Comparison of ENCODE assay signal across 8 cellular contexts in genomic region chr13:98447881-98448641, GRCh38.
A peak's percentile ranks its signal among the peaks of the same experiment; 100 is the strongest.
DNase-seq lines count a peak whose midpoint lies in the region; ATAC-seq and TF ChIP-seq lines count a peak whose summit lies in the region.

No MANE protein-coding gene starts in this region.

- H4K20me1 ChIP-seq in neural cell (ENCODE audit: insufficient read depth), result no peaks in the 10 kb centered on the region

- peak overlapping the region; percentile 4 for H3K27ac Mint-ChIP-seq in activated T-cell treated with anti-CD3 and anti-CD28 coated beads, Interleukin-2, amount 50 U/mL, for 24 hours

- no peak overlapping the region for H2AFZ ChIP-seq in neural cell (ENCODE audit: low read depth, low read length)

- TF ChIP-seq EP300 in neural cell (conservative IDR thresholded peaks at IDR 0.05; ENCODE audit: poor library complexity, severe bottlenecking), result no peak

- TF ChIP-seq CTCF in neural cell (IDR thresholded peaks at IDR 0.05; ENCODE audit: poor library complexity, severe bottlenecking), result peak; percentile 57

- no peak overlapping the region for H3K4me2 ChIP-seq in neural cell (ENCODE audit: low read length)

- H3K9ac ChIP-seq in neural cell (ENCODE audit: low read length), result no peak overlapping the region

- peaks cover 2% of the 10 kb centered on the region for H3K79me2 ChIP-seq in neural cell (replicated peaks; ENCODE audit: insufficient read depth, low read length)

- no peaks in the 10 kb centered on the region for H3K36me3 ChIP-seq in neural cell (ENCODE audit: insufficient read depth, low read length)

- no peak for DNase-seq in activated T-cell treated with anti-CD3 and anti-CD28 coated beads, Interleukin-2, amount 50 U/mL, for 24 hours
- no peak for DNase-seq in activated T-cell treated with anti-CD3 and anti-CD28 coated beads, Interleukin-2, amount 50 U/mL, for 4 hours
- DNase-seq in NCI-H82 (lab: John Stamatoyannopoulos, UW) (peak; percentile 91), dermis microvascular lymphatic vessel endothelial cell (ENCODE audit: low read depth in 2 of 2) (peak; percentile 47 to 77)

- H3K9me3 ChIP-seq in neural cell (ENCODE audit: low read length), result no peaks in the 10 kb centered on the region

- H3K27me3 ChIP-seq in neural cell (ENCODE audit: insufficient read depth, low read depth, low read length), result no peaks in the 10 kb centered on the region

- H3K36me3 Mint-ChIP-seq in activated T-cell treated with anti-CD3 and anti-CD28 coated beads, Interleukin-2, amount 50 U/mL, for 24 hours (ENCODE audit: low read depth), result peaks cover 55% of the 10 kb centered on the region
- H3K36me3 Mint-ChIP-seq in activated T-cell treated with anti-CD3 and anti-CD28 coated beads, Interleukin-2, amount 50 U/mL, for 4 hours (ENCODE audit: insufficient read depth), result peaks cover 23% of the 10 kb centered on the region

- H3K27me3 Mint-ChIP-seq in activated T-cell treated with anti-CD3 and anti-CD28 coated beads, Interleukin-2, amount 50 U/mL, for 24 hours, result no peaks in the 10 kb centered on the region
- H3K27me3 Mint-ChIP-seq in activated T-cell treated with anti-CD3 and anti-CD28 coated beads, Interleukin-2, amount 50 U/mL, for 4 hours (ENCODE audit: low read depth), result no peaks in the 10 kb centered on the region

- H3K9me3 Mint-ChIP-seq in activated T-cell treated with anti-CD3 and anti-CD28 coated beads, Interleukin-2, amount 50 U/mL, for 24 hours, result no peaks in the 10 kb centered on the region
- H3K9me3 Mint-ChIP-seq in activated T-cell treated with anti-CD3 and anti-CD28 coated beads, Interleukin-2, amount 50 U/mL, for 4 hours, result no peaks in the 10 kb centered on the region

- H3K4me3 Mint-ChIP-seq in activated T-cell treated with anti-CD3 and anti-CD28 coated beads, Interleukin-2, amount 50 U/mL, for 24 hours, result no peak overlapping the region
- H3K4me3 Mint-ChIP-seq in activated T-cell treated with anti-CD3 and anti-CD28 coated beads, Interleukin-2, amount 50 U/mL, for 4 hours, result no peak overlapping the region

- H3K9me2 ChIP-seq in neural cell (ENCODE audit: insufficient read depth, low read length), result no peaks in the 10 kb centered on the region

- H3K4me1 Mint-ChIP-seq in activated T-cell treated with anti-CD3 and anti-CD28 coated beads, Interleukin-2, amount 50 U/mL, for 24 hours (ENCODE audit: low read depth), result peaks cover 42% of the 10 kb centered on the region
- peaks cover 30% of the 10 kb centered on the region for H3K4me1 Mint-ChIP-seq in activated T-cell treated with anti-CD3 and anti-CD28 coated beads, Interleukin-2, amount 50 U/mL, for 4 hours (ENCODE audit: low read depth)

- no peak overlapping the region for H3K27ac ChIP-seq in neural cell (ENCODE audit: low read length)

- peak; percentile 38 for TF ChIP-seq RAD21 in neural cell (conservative IDR thresholded peaks at IDR 0.05)

- no peak overlapping the region for H3K4me3 ChIP-seq in neural cell (ENCODE audit: low read length)

- ATAC-seq in activated T-cell treated with anti-CD3 and anti-CD28 coated beads, Interleukin-2, amount 50 U/mL, for 4 hours, result no peak
- no peak for ATAC-seq in HG02642 (IDR thresholded peaks at IDR 0.05; ENCODE audit: poor library complexity, unreplicated experiment)
- no peak for ATAC-seq in GM21737 (IDR thresholded peaks at IDR 0.05; ENCODE audit: unreplicated experiment)
- no peak for ATAC-seq in GM19463 (IDR thresholded peaks at IDR 0.05; ENCODE audit: unreplicated experiment)

- no peaks in the 10 kb centered on the region for H3F3A ChIP-seq in neural cell (ENCODE audit: insufficient read depth, low read length, poor library complexity, severe bottlenecking)

TF ChIP-seq in neural cell, 6 proteins besides CTCF, POLR2A, EP300 and RAD21:
- peak; percentile 38 for TF ChIP-seq SMC3 (conservative IDR thresholded peaks at IDR 0.05; ENCODE audit: poor library complexity)
- no peak for TF ChIP-seq REST (IDR thresholded peaks at IDR 0.05; ENCODE audit: borderline replicate concordance)

Comparison
In these comparisons a context has a peak if more than half of its experiments do, and no peak if none do; other contexts are left out.
1. DNase-seq: peak in NCI-H82 (single experiment) and dermis microvascular lymphatic vessel endothelial cell (2 of 2); none in activated T-cell treated with anti-CD3 and anti-CD28 coated beads, Interleukin-2, amount 50 U/mL, for 24 hours (single experiment) and activated T-cell treated with anti-CD3 and anti-CD28 coated beads, Interleukin-2, amount 50 U/mL, for 4 hours (single experiment).